ENCODE assay signal across 8 cellular contexts in the genomic region with DNA sequence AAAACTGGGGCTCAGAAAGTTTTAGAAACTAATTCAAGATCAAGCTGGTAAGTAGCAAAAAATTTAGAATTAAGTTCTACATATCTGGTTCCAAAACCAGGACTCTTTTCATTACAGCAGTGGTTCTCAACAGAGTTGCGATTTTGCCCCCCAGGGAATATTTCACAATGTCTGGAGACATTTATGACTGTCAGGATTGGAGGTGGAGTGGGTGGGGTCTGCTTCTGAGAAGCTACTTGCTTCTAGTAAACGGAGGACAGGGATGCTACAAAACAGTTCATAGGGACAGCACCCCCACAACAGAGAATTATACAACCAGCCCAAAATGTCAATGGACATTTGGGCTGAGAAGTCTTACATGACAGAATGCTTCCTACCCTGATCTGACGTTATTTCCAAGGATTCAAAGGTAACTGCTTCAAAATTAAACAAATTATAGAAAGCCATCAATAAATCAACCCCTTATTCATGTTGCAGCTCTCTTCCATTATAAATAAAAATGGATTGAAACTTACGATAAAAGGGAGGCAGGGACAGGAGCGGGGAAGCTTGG. TPM values are rescaled to one million over a fixed set of nuclear protein-coding genes. Genes with fewer than 3 reads are reported as not detected.
A peak's percentile ranks its signal among the peaks of the same experiment; 100 is the strongest.
DNase-seq lines count a peak whose midpoint lies in the region; ATAC-seq and TF ChIP-seq lines count a peak whose summit lies in the region.

No MANE protein-coding gene starts in this region.

- no peak for TF ChIP-seq POLR2A in stomach (IDR thresholded peaks at IDR 0.05)

- TF ChIP-seq CTCF in stomach (IDR thresholded peaks at IDR 0.05) = no peak

- peaks cover 18% of the 10 kb centered on the region for H3K4me1 Mint-ChIP-seq in activated naive CD8-positive, alpha-beta T cell treated with anti-CD3 and anti-CD28 coated beads, Interleukin-2, amount 50 U/mL, for 24 hours
- H3K4me1 Mint-ChIP-seq in immature natural killer cell = peaks cover 14 to 27% of the 10 kb centered on the region in 2 donors

- 6 to 11% (median 10%) methylated on average over 5 of the region's 5 CpGs for WGBS in stomach, 5 donors

- peak overlapping the region; percentile 97 for H3K4me3 Mint-ChIP-seq in activated naive CD8-positive, alpha-beta T cell treated with anti-CD3 and anti-CD28 coated beads, Interleukin-2, amount 50 U/mL, for 24 hours
- peak overlapping the region; percentile 95 to 97 (median 96) for H3K4me3 Mint-ChIP-seq in immature natural killer cell

- peak overlapping the region in 4 of 5 donors; percentile 80 to 92 (median 86) for H3K27ac ChIP-seq in stomach

- H3K9me3 ChIP-seq in stomach = no peaks in the 10 kb centered on the region

- H3K27me3 Mint-ChIP-seq in activated naive CD8-positive, alpha-beta T cell treated with anti-CD3 and anti-CD28 coated beads, Interleukin-2, amount 50 U/mL, for 24 hours = no peaks in the 10 kb centered on the region
- H3K27me3 Mint-ChIP-seq in immature natural killer cell (ENCODE audit: low read depth in 3 of 3) = peaks cover 0 to 4% (median 2%) of the 10 kb centered on the region in 3 donors

- intact Hi-C loops in Right ventricle myocardium inferior (cut with DNase I) (loop anchor here (5.0 to 10.0 kb wide), 3 partner anchors 180 to 392 kb away; partner anchors contain the start of genes GALC and ZC3H14), Right ventricle myocardium superior (cut with DNase I) (loop anchor here (10.0 kb wide), 1 partner anchor 190 kb away; no protein-coding TSS in a partner anchor), stomach (cut with DNase I; ENCODE audit: low total_unique reads) (no loop called here)

- TF ChIP-seq EP300 in stomach (IDR thresholded peaks at IDR 0.05) = no peak

- peak overlapping the region; percentile 82 for H3K27ac Mint-ChIP-seq in activated naive CD8-positive, alpha-beta T cell treated with anti-CD3 and anti-CD28 coated beads, Interleukin-2, amount 50 U/mL, for 24 hours
- peak overlapping the region; percentile 82 to 94 (median 89) for H3K27ac Mint-ChIP-seq in immature natural killer cell

- peak overlapping the region; percentile 73 to 92 (median 88) for H3K4me3 ChIP-seq in stomach

- no peaks in the 10 kb centered on the region for H3K36me3 Mint-ChIP-seq in activated naive CD8-positive, alpha-beta T cell treated with anti-CD3 and anti-CD28 coated beads, Interleukin-2, amount 50 U/mL, for 24 hours (ENCODE audit: low read depth)
- H3K36me3 Mint-ChIP-seq in immature natural killer cell = no peaks in the 10 kb centered on the region

- no peaks in the 10 kb centered on the region for H3K27me3 ChIP-seq in stomach

- peak; percentile 18 for ATAC-seq in Right ventricle myocardium inferior
- ATAC-seq in Right ventricle myocardium superior (ENCODE audit: poor library complexity) = no peak
- ATAC-seq in activated naive CD8-positive, alpha-beta T cell treated with anti-CD3 and anti-CD28 coated beads, Interleukin-2, amount 50 U/mL, for 24 hours = no peak
- ATAC-seq in HG02981 (IDR thresholded peaks at IDR 0.05; ENCODE audit: unreplicated experiment) = no peak
- no peak for ATAC-seq in HG02970 (IDR thresholded peaks at IDR 0.05; ENCODE audit: low FRiP score, unreplicated experiment)

- no peak for DNase-seq in Right ventricle myocardium inferior (ENCODE audit: missing footprints)
- no peak for DNase-seq in Right ventricle myocardium superior
- DNase-seq in activated naive CD8-positive, alpha-beta T cell treated with anti-CD3 and anti-CD28 coated beads, Interleukin-2, amount 50 U/mL, for 24 hours = no peak
- DNase-seq in immature natural killer cell = peak in 1 of 3 donors; percentile 1
- DNase-seq in stomach = no peak
- DNase-seq in anterior cingulate cortex (lab: John Stamatoyannopoulos, UW) = no peak

- H3K9me3 Mint-ChIP-seq in activated naive CD8-positive, alpha-beta T cell treated with anti-CD3 and anti-CD28 coated beads, Interleukin-2, amount 50 U/mL, for 24 hours = no peaks in the 10 kb centered on the region
- H3K9me3 Mint-ChIP-seq in immature natural killer cell = no peaks in the 10 kb centered on the region

- no peaks in the 10 kb centered on the region for H3K36me3 ChIP-seq in stomach

- H3K4me1 ChIP-seq in stomach = peaks cover 0 to 26% (median 17%) of the 10 kb centered on the region in 4 donors

RNA-seq across cellular contexts. Expression of gene SPATA7, which starts 0.7 kb away (rescaled TPM):
- total RNA-seq in Right ventricle myocardium inferior (8.0 TPM), Right ventricle myocardium superior (8.8 TPM), stomach (10 to 100 TPM in 4 of 5 donors, under 1 TPM in 1; 0.58 to 30.3 (median 20.9) TPM)
- polyA plus RNA-seq in immature natural killer cell (1 to 10 TPM; 1.5 to 4.6 (median 4.3) TPM), stomach (10 to 100 TPM in 1 of 3 donors, 1 to 10 TPM in 2; 4.5 to 25.5 (median 5.0) TPM)
